22 cellular contexts compared by ENCODE assay signal in the genomic region with DNA sequence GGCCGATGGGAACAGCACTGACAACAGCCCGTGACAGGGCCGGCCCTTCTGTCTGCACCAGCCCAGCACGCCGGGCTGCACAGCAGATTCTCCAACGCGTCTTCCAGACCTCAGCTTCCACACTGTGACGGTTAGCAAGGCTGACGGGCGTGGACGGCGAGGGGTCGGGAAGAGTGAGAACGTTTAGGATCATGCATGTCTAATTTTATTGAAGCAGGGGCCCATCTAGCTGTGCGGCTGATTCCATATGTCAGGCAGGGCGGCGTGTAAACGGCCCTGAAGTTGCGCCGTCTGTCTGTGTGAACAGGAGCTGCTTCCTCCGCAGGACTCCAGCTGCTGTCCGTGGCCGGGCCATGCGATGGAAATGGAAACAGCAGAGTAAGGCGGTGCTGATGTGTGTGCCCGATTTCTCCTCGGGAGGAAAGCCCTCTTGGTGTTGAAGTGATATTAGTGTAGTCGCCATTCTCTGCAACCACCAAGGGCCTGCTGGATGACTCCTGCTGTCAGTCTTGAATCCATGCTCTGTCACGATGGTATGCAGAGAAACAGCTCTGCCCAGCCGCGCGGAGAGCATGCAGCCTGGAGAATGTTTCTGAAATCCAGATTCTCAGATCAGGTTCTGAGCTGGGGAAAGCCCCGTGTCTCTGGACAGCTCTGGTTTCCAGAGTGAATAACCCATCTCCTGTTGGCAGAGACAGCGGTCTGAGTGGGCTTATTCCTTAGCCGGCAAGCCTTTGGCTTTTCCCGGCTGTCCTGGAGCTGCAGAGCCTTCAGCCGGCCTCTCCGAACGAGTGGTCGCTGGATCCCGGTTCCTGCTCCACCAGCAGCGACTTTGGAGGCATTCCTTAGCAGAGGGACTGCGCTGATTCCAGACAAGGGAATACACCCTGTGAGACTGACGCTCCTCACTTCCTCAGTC.
DNase-seq lines count a peak whose midpoint lies in the region; ATAC-seq, FAIRE-seq and TF ChIP-seq lines count a peak whose summit lies in the region.
"Had no signal": no experiment of that assay in that cellular context is flagged by ENCODE, and none has a peak within 500 bp of the region (broad histone marks: within the 10 kb centered on the region; RNA-seq: fewer than 3 reads in every experiment).

No MANE protein-coding gene starts in this region.

- FAIRE-seq in GM19239 (lab: Jason Lieb, UNC) = no peak
- FAIRE-seq: GM18507, pancreas had no signal

- H3K9ac ChIP-seq in skeletal muscle tissue (ENCODE audit: low read depth in 1 of 3, low read length in 3 of 3) = peak overlapping the region; percentile 58 to 74 (median 68)

- H3K4me1 ChIP-seq in ascending aorta (no peaks in the 10 kb centered on the region), skeletal muscle tissue (ENCODE audit: control insufficient read depth in 3 of 3, insufficient read depth in 3 of 3, low read length in 3 of 3) (peaks cover 4 to 15% (median 11%) of the 10 kb centered on the region in 3 donors)
- H3K4me1 ChIP-seq: left lung, pancreas had no signal

- DNase-seq in NCI-H510A treated with DMSO at 0.1 percent for 48 hours (lab: John Stamatoyannopoulos, UW) (peak; percentile 2), NCI-H510A (lab: John Stamatoyannopoulos, UW) (no peak), ascending aorta (ENCODE audit: low spot score in 2 of 2) (no peak), hepatic stellate cell (ENCODE audit: low spot score) (peak; percentile 23), chondrocyte (ENCODE audit: low spot score) (no peak), GM19239 (ENCODE audit: insufficient read length, low spot score) (no peak)
- DNase-seq: 8988T; activated B cell treated with CpG ODN at 0.5 μM for 24 hours; CD4-positive, CD25-positive, alpha-beta regulatory T cell; DMS79; effector memory CD8-positive, alpha-beta T cell; pancreas; stimulated activated CD4-positive, alpha-beta T cell treated with anti-CD3 and anti-CD28 coated beads, Interleukin-12 subunit alpha, Interleukin-12 subunit beta, amount 100 ng/mL, for 4 hours; T-helper 17 cell had no signal

- peaks cover 8% of the 10 kb centered on the region for H3K9me3 Mint-ChIP-seq in chondrocyte (ENCODE audit: low read depth)

- H3K9me3 ChIP-seq in ascending aorta = peaks cover 0 to 6% of the 10 kb centered on the region in 2 donors
- no peaks in the 10 kb centered on the region for H3K9me3 ChIP-seq in skeletal muscle tissue (ENCODE audit: control insufficient read depth in 3 of 3, low read length in 3 of 3)
- H3K9me3 ChIP-seq: pancreas had no signal

- peak overlapping the region; percentile 64 to 78 for H3K27ac ChIP-seq in ascending aorta
- no peak overlapping the region for H3K27ac ChIP-seq in skeletal muscle tissue (ENCODE audit: low read depth, low read length)
- H3K27ac ChIP-seq: left lung, pancreas had no signal

- H3K4me1 Mint-ChIP-seq in chondrocyte (ENCODE audit: low read depth) = no peaks in the 10 kb centered on the region
- H3K4me1 Mint-ChIP-seq: activated B cell treated with CpG ODN at 0.5 μM for 24 hours; CD4-positive, CD25-positive, alpha-beta regulatory T cell; central memory CD8-positive, alpha-beta T cell; stimulated activated memory B cell treated with anti-CD40 and anti-IgM and Interleukin-4, amounts not matched to agents 10 μg/mL and 1 μg/mL and 100 μg/mL, for 72 hours; T-helper 17 cell had no signal

- no peaks in the 10 kb centered on the region for H3K27me3 ChIP-seq in ascending aorta
- no peaks in the 10 kb centered on the region for H3K27me3 ChIP-seq in skeletal muscle tissue (ENCODE audit: control insufficient read depth in 3 of 3, insufficient read depth in 3 of 3, low read length in 3 of 3)
- H3K27me3 ChIP-seq: left lung, pancreas had no signal

- peaks cover 4% of the 10 kb centered on the region for H3K36me3 Mint-ChIP-seq in chondrocyte (ENCODE audit: low read depth)
- H3K36me3 Mint-ChIP-seq: CD4-positive, CD25-positive, alpha-beta regulatory T cell; stimulated activated memory B cell treated with anti-CD40 and anti-IgM and Interleukin-4, amounts not matched to agents 10 μg/mL and 1 μg/mL and 100 μg/mL, for 72 hours; type B pancreatic cell had no signal

- ATAC-seq in HG03025 (IDR thresholded peaks at IDR 0.05; ENCODE audit: low FRiP score, unreplicated experiment) = no peak
- ATAC-seq: effector memory CD8-positive, alpha-beta T cell; left lung; pancreas; stimulated activated memory B cell treated with anti-CD40 and anti-IgM and Interleukin-4, amounts not matched to agents 10 μg/mL and 1 μg/mL and 100 μg/mL, for 72 hours; T-helper 17 cell had no signal

- H3K27ac Mint-ChIP-seq in chondrocyte (ENCODE audit: unreplicated experiment) = no peak overlapping the region
- H3K27ac Mint-ChIP-seq: activated B cell treated with CpG ODN at 0.5 μM for 24 hours; activated T-helper 1 cell treated with anti-CD3 and anti-CD28 coated beads, Interleukin-12 subunit alpha, Interleukin-12 subunit beta, Interleukin-2, Interleukin-4 antibody, amounts not matched to agents 30 ng/mL and 10 ng/mL and 1 ng/mL, durations not matched to agents 14 hours and 24 hours and 36 hours; CD4-positive, CD25-positive, alpha-beta regulatory T cell; effector memory CD8-positive, alpha-beta T cell; stimulated activated memory B cell treated with anti-CD40 and anti-IgM and Interleukin-4, amounts not matched to agents 10 μg/mL and 1 μg/mL and 100 μg/mL, for 72 hours; T-helper 17 cell; type B pancreatic cell had no signal

- H3K4me3 ChIP-seq in ascending aorta = peak overlapping the region; percentile 18 to 49
- H3K4me3 ChIP-seq in skeletal muscle tissue (ENCODE audit: low read length in 3 of 3) = peak overlapping the region; percentile 62 to 78 (median 69)
- H3K4me3 ChIP-seq: left lung, pancreas had no signal

- intact Hi-C loops in ascending aorta (cut with DNase I) = no loop called here

- no peak for TF ChIP-seq CTCF in ascending aorta (IDR thresholded peaks at IDR 0.05)
- no peak for TF ChIP-seq CTCF in chondrocyte (IDR thresholded peaks at IDR 0.05)

- H3K4me3 Mint-ChIP-seq in chondrocyte (ENCODE audit: unreplicated experiment) = no peak overlapping the region
- H3K4me3 Mint-ChIP-seq: activated B cell treated with CpG ODN at 0.5 μM for 24 hours; activated T-helper 1 cell treated with anti-CD3 and anti-CD28 coated beads, Interleukin-12 subunit alpha, Interleukin-12 subunit beta, Interleukin-2, Interleukin-4 antibody, amounts not matched to agents 30 ng/mL and 10 ng/mL and 1 ng/mL, durations not matched to agents 14 hours and 24 hours and 36 hours; central memory CD8-positive, alpha-beta T cell; effector memory CD8-positive, alpha-beta T cell; stimulated activated memory B cell treated with anti-CD40 and anti-IgM and Interleukin-4, amounts not matched to agents 10 μg/mL and 1 μg/mL and 100 μg/mL, for 72 hours; T-helper 17 cell; type B pancreatic cell had no signal

- H3K36me3 ChIP-seq in ascending aorta (no peaks in the 10 kb centered on the region), skeletal muscle tissue (ENCODE audit: control insufficient read depth in 3 of 3, insufficient read depth in 3 of 3, low read length in 3 of 3) (no peaks in the 10 kb centered on the region)
- H3K36me3 ChIP-seq: left lung, pancreas had no signal

- H3K27me3 Mint-ChIP-seq in chondrocyte (ENCODE audit: low read depth) = no peaks in the 10 kb centered on the region
- H3K27me3 Mint-ChIP-seq: activated B cell treated with CpG ODN at 0.5 μM for 24 hours; CD4-positive, CD25-positive, alpha-beta regulatory T cell; central memory CD8-positive, alpha-beta T cell; effector memory CD8-positive, alpha-beta T cell; stimulated activated memory B cell treated with anti-CD40 and anti-IgM and Interleukin-4, amounts not matched to agents 10 μg/mL and 1 μg/mL and 100 μg/mL, for 72 hours; T-helper 17 cell; type B pancreatic cell had no signal

Comparison
In these comparisons a context has a peak if more than half of its experiments do, and no peak if none do; other contexts are left out.
1. DNase-seq: peak in NCI-H510A treated with DMSO at 0.1 percent for 48 hours (single experiment) and hepatic stellate cell (single experiment); none in NCI-H510A (single experiment), ascending aorta (0 of 2), chondrocyte (single experiment) and GM19239 (single experiment).